In the genomic region with DNA sequence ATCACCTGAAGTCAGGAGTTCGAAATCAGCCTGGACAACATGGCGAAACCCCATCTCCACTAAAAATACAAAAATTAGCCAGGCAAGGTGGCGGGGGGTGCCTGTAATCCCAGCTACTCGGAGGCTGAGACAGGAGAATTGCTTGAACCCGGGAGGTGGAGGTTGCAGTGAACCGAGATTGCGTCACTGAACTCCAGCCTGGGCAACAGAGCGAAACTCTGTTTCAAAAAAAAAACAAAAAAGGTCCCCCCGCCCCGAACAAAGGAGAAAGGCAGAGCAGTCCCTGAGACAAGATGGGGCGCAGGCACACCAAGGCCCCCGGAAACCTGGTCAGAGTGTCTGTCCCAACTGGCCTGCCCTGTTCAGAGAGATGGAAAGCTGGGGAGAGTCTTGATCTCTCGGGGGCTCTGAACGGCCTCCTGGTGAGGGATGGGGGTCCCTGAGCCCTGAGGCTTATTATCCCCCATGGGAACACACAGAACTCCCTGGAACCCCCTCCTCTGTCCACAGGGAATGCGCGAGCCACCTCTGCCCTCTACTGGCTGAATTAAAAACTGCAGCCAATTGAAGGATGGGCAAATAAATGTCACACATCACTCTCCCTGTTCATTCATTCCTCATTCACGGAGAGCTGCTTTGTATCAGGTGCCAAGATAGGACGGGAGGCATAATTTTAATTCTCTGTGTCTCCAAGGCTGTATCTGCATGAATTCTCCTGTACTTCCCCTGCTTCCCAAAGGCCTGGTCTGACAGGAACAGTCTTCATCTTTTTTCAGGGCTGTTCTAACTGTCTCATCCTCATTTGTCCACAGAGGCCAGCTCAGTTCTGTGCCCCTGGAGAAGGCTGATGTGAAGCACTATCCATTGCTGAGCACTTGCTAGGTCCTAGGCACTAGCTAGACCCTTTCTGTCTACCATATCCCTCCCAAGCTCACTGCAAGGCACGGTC, we compare ENCODE assay signal across 9 cellular contexts. TPM values are rescaled to one million over a fixed set of nuclear protein-coding genes. Genes with fewer than 3 reads are reported as not detected.
DNase-seq lines count a peak whose midpoint lies in the region; ATAC-seq and TF ChIP-seq lines count a peak whose summit lies in the region.
"Had no signal": no experiment of that assay in that cellular context is flagged by ENCODE, and none has a peak within 500 bp of the region (broad histone marks: within the 10 kb centered on the region; RNA-seq: fewer than 3 reads in every experiment).

No MANE protein-coding gene starts in this region.

- H3K27me3 ChIP-seq in H7 (ENCODE audit: control insufficient read depth, insufficient read depth, low read length) (no peaks in the 10 kb centered on the region), SU-DHL-6 (ENCODE audit: low read length) (no peaks in the 10 kb centered on the region)

- H3K4me3 Mint-ChIP-seq in Calu3 (ENCODE audit: low read depth, unreplicated experiment) (no peak overlapping the region), naive B cell (no peak overlapping the region)

- H3K9me2 ChIP-seq in SU-DHL-6 (replicated peaks; ENCODE audit: insufficient read depth, low read length): no peaks in the 10 kb centered on the region

- H3K27ac ChIP-seq in SU-DHL-6 (ENCODE audit: low read depth, low read length): no peak overlapping the region

- no peak overlapping the region for H3K27ac Mint-ChIP-seq in Calu3 (ENCODE audit: unreplicated experiment)
- no peak overlapping the region for H3K27ac Mint-ChIP-seq in naive B cell

- H3K4me2 ChIP-seq in SU-DHL-6 (ENCODE audit: low read depth, low read length, poor library complexity, severe bottlenecking): no peak overlapping the region

- peaks cover 63% of the 10 kb centered on the region for H3K27me3 Mint-ChIP-seq in Calu3 (ENCODE audit: unreplicated experiment)
- peaks cover 5 to 24% (median 20%) of the 10 kb centered on the region in 3 donors for H3K27me3 Mint-ChIP-seq in naive B cell

- H2AFZ ChIP-seq in SU-DHL-6 (ENCODE audit: low read depth, low read length, severe bottlenecking): no peak overlapping the region

- H3K9me3 Mint-ChIP-seq in Calu3 (ENCODE audit: low read depth, unreplicated experiment): peaks cover 3% of the 10 kb centered on the region
- H3K9me3 Mint-ChIP-seq in naive B cell: peaks cover 0 to 10% (median 3%) of the 10 kb centered on the region in 7 donors

- intact Hi-C loops in Calu3 (cut with micrococcal nuclease; ENCODE audit: unreplicated experiment): loop anchor here (10.0 kb wide), 1 partner anchor 274 kb away; the partner anchor contains the start of gene SH2D4B

- H3K36me3 Mint-ChIP-seq in Calu3 (ENCODE audit: insufficient read depth, unreplicated experiment): no peaks in the 10 kb centered on the region
- no peaks in the 10 kb centered on the region for H3K36me3 Mint-ChIP-seq in naive B cell

- H4K20me1 ChIP-seq in SU-DHL-6 (ENCODE audit: low read depth, low read length): no peaks in the 10 kb centered on the region

- no peak overlapping the region for H3K9ac ChIP-seq in SU-DHL-6 (ENCODE audit: low read length)

- H3F3A ChIP-seq in SU-DHL-6 (ENCODE audit: insufficient read depth): no peaks in the 10 kb centered on the region

- H3K9me3 ChIP-seq in SU-DHL-6 (ENCODE audit: insufficient read depth, low read length): no peaks in the 10 kb centered on the region

- CTCF ChIA-PET in Calu3 (lab: Charles Lee): interaction anchor here (0.9 to 1.1 kb wide), 2 partner anchors 9 to 13 kb away, joined by 3 read pairs; no protein-coding TSS in a partner anchor

- peak; percentile 67 for DNase-seq in Calu3
- DNase-seq in H7: peak; percentile 75
- DNase-seq in effector CD4-positive, alpha-beta T cell: peak; percentile 21
- peak; percentile 24 for DNase-seq in naive B cell
- DNase-seq in NK-92 treated with Interleukin-12 subunit alpha and Interleukin-12 subunit beta, amount 100 ng/mL, for 24 hours (lab: John Stamatoyannopoulos, UW): no peak
- no peak for DNase-seq in SIG-M5 (lab: John Stamatoyannopoulos, UW)

- no peak overlapping the region for H3K4me3 ChIP-seq in H7 (ENCODE audit: insufficient read depth, low read depth, low read length)
- no peak overlapping the region for H3K4me3 ChIP-seq in SU-DHL-6 (ENCODE audit: insufficient read depth, low read length, poor library complexity, severe bottlenecking)

- ATAC-seq in naive B cell (ENCODE audit: low read depth in 2 of 2) (no peak), HG02588 (IDR thresholded peaks at IDR 0.05; ENCODE audit: unreplicated experiment) (no peak)

- TF ChIP-seq CTCF in Calu3 (IDR thresholded peaks at IDR 0.05; ENCODE audit: unreplicated experiment) (peak; percentile 93), SU-DHL-6 (IDR thresholded peaks at IDR 0.05; ENCODE audit: insufficient read depth, low read length, poor library complexity, severe bottlenecking) (peak; percentile 89)

- H3K4me1 Mint-ChIP-seq in Calu3 (ENCODE audit: low read depth, unreplicated experiment) (no peaks in the 10 kb centered on the region), naive B cell (no peaks in the 10 kb centered on the region)

- H3K79me2 ChIP-seq in SU-DHL-6 (ENCODE audit: insufficient read depth, low read length): no peaks in the 10 kb centered on the region

- H3K36me3 ChIP-seq in H7 (replicated peaks; ENCODE audit: control insufficient read depth, insufficient read depth, low read length) (no peaks in the 10 kb centered on the region), SU-DHL-6 (ENCODE audit: low read length) (no peaks in the 10 kb centered on the region)

- BruUV-seq in Calu3 (replicated peaks; lab: Mats Ljungman, UMichigan): no TSS peak

RNA-seq across cellular contexts. Expression of gene MAT1A, which starts 28.9 kb away (rescaled TPM):
- not detected in 2 replicates for total RNA-seq in Calu3 (2022)
- total RNA-seq in H7 (2014; rRNA removed; shearing (Covaris generic)): 0.07 and 0.52 TPM in 2 replicates
- polyA plus RNA-seq in naive B cell (ENCODE audit: low read depth in 6 of 6): not detected
- total RNA-seq: mononuclear cell had no signal

RNA-seq across cellular contexts. Expression of gene ANXA11, which starts 55.2 kb away (rescaled TPM):
- 835 and 846 TPM in 2 replicates for total RNA-seq in Calu3 (2022)
- total RNA-seq in H7 (2014; rRNA removed; shearing (Covaris generic)): 42.1 and 67.3 TPM in 2 replicates
- 100 to 1,000 TPM; 146 to 167 (median 157) TPM for polyA plus RNA-seq in naive B cell (ENCODE audit: low read depth in 6 of 6)

Comparison
In these comparisons a context has a peak if more than half of its experiments do, and no peak if none do; other contexts are left out.
1. DNase-seq: peak in Calu3 (single experiment), H7 (single experiment), effector CD4-positive, alpha-beta T cell (single experiment) and naive B cell (single experiment); none in NK-92 treated with Interleukin-12 subunit alpha and Interleukin-12 subunit beta, amount 100 ng/mL, for 24 hours (single experiment) and SIG-M5 (single experiment).
2. RNA of gene ANXA11, which starts 55.2 kb away (total RNA-seq): 835 to 846 TPM in Calu3; 42.1 to 67.3 TPM in H7; every median in the first group is over 10 times any median in the second.